Comparison of ENCODE assay signal across 26 cellular contexts in the genomic region with DNA sequence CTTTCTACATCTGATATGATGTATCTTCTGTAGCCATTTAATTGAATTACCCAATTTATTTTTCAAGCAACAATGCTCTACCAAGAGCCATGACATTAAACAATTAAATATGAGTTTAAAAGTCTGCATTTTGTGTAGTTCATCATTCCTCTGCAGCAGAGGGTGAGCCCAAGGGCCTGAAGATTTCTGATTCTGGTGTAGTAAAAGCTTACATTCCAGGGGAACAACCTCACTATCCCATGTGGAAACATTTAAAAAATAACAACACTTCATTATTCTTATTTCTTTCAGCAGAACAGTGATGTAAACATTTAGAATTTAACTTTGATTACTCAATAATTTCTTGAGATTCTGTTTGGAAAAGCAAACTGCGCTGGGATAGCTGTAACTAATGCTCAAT.
"Had no signal": no experiment of that assay in that cellular context is flagged by ENCODE, and none has a peak within 500 bp of the region (broad histone marks: within the 10 kb centered on the region; RNA-seq: fewer than 3 reads in every experiment).

No MANE protein-coding gene starts in this region.

- H3K27me3 Mint-ChIP-seq: naive thymus-derived CD4-positive, alpha-beta T cell had no signal

- H3K27me3 ChIP-seq: foreskin keratinocyte, hepatocyte, right atrium auricular region, sigmoid colon, stomach, transverse colon had no signal

- H3K36me3 ChIP-seq: right atrium auricular region, sigmoid colon, stomach, thoracic aorta, transverse colon had no signal

- H3K4me3 ChIP-seq: hepatocyte, lung, right atrium auricular region, sigmoid colon, skin epidermis, stomach, thoracic aorta, transverse colon had no signal

- H3K27ac Mint-ChIP-seq: naive thymus-derived CD4-positive, alpha-beta T cell; nephron progenitor cell had no signal

- H3K9me3 ChIP-seq: right atrium auricular region, sigmoid colon, stomach, thoracic aorta, transverse colon had no signal

- H3K27ac ChIP-seq: foreskin keratinocyte, hepatocyte, right atrium auricular region, sigmoid colon, skin epidermis, stomach, thoracic aorta, transverse colon had no signal

- H3K9me3 Mint-ChIP-seq: nephron progenitor cell had no signal

- H3K4me1 ChIP-seq: foreskin keratinocyte, right atrium auricular region, sigmoid colon, stomach, transverse colon had no signal

- DNase-seq: cerebellar nuclear complex; dermis blood vessel endothelial cell; erythroblast; foreskin keratinocyte; head of caudate nucleus; kidney; left cardiac atrium; left ventricle myocardium superior; mesendoderm; naive thymus-derived CD4-positive, alpha-beta T cell; nephron progenitor cell; posterior cingulate gyrus; sigmoid colon; stimulated activated CD4-positive, alpha-beta T cell treated with anti-CD3 and anti-CD28 coated beads, Interleukin-2, amount 100 ng/mL, for 24 hours; stimulated activated CD4-positive, alpha-beta T cell treated with anti-CD3 and anti-CD28 coated beads, Interleukin-4, amount 100 ng/mL, for 4 hours; stimulated activated naive CD4-positive, alpha-beta T cell; stomach; substantia nigra; transverse colon had no signal

- FAIRE-seq: colon, endothelial cell of umbilical vein, kidney had no signal

- H3K4me3 Mint-ChIP-seq: naive thymus-derived CD4-positive, alpha-beta T cell; nephron progenitor cell had no signal

- H3K4me1 Mint-ChIP-seq: naive thymus-derived CD4-positive, alpha-beta T cell; nephron progenitor cell had no signal

- H3K36me3 Mint-ChIP-seq: naive thymus-derived CD4-positive, alpha-beta T cell had no signal
